Comparison of ENCODE assay signal across 1 cellular context in genomic region chr20:34516038-34516873, GRCh38.
TF ChIP-seq lines count a peak whose summit lies in the region.

Gene DYNLRB1, plus strand, starts transcription at chr20:34516422. Its CDS starts 37 bp downstream, at chr20:34516459.

TF ChIP-seq in HepG2, 621 proteins besides CTCF, POLR2A, EP300 and RAD21 (continued from another document and continues in another):
- TF ChIP-seq ZBTB4 (CRISPR knock-in tag; IDR thresholded peaks at IDR 0.05; ENCODE audit: borderline replicate concordance) = no peak
- TF ChIP-seq TEF (CRISPR knock-in tag; IDR thresholded peaks at IDR 0.05) = no peak
- TF ChIP-seq, protein P1, sequence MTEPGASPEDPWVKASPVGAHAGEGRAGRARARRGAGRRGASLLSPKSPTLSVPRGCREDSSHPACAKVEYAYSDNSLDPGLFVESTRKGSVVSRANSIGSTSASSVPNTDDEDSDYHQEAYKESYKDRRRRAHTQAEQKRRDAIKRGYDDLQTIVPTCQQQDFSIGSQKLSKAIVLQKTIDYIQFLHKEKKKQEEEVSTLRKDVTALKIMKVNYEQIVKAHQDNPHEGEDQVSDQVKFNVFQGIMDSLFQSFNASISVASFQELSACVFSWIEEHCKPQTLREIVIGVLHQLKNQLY (CRISPR knock-in tag; IDR thresholded peaks at IDR 0.05) = peak; percentile 42
- TF ChIP-seq MAFG (CRISPR knock-in tag; IDR thresholded peaks at IDR 0.05) = no peak
- no peak for TF ChIP-seq GLMP (CRISPR knock-in tag; IDR thresholded peaks at IDR 0.05; ENCODE audit: borderline replicate concordance)
- no peak for TF ChIP-seq ZNF557 (CRISPR knock-in tag; IDR thresholded peaks at IDR 0.05)
- TF ChIP-seq ZSCAN25 (CRISPR knock-in tag; IDR thresholded peaks at IDR 0.05) = peak; percentile 53; the same call in 1 of the 2 replicates
- TF ChIP-seq, protein P2, sequence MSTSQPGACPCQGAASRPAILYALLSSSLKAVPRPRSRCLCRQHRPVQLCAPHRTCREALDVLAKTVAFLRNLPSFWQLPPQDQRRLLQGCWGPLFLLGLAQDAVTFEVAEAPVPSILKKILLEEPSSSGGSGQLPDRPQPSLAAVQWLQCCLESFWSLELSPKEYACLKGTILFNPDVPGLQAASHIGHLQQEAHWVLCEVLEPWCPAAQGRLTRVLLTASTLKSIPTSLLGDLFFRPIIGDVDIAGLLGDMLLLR (CRISPR knock-in tag; IDR thresholded peaks at IDR 0.05) = peak; percentile 86; the same call in 1 of the 2 replicates
- no peak for TF ChIP-seq SNRNP70 (IDR thresholded peaks at IDR 0.05; ENCODE audit: low read depth, low read length)
- peak; percentile 33 for TF ChIP-seq ZFP36L2 (CRISPR knock-in tag; IDR thresholded peaks at IDR 0.05)
- no peak for TF ChIP-seq ISX (CRISPR knock-in tag; conservative IDR thresholded peaks at IDR 0.05)
- peak; percentile 94 for TF ChIP-seq ZSCAN31 (CRISPR knock-in tag; IDR thresholded peaks at IDR 0.05; ENCODE audit: low read depth)
- TF ChIP-seq SATB2 (CRISPR knock-in tag; IDR thresholded peaks at IDR 0.05) = peak; percentile 87
- TF ChIP-seq ZNF3 (CRISPR knock-in tag; IDR thresholded peaks at IDR 0.05) = no peak
- TF ChIP-seq SRF (IDR thresholded peaks at IDR 0.05; ENCODE audit: low read depth, low read length) = no peak
- peak; percentile 95 for TF ChIP-seq SNAPC4 (CRISPR knock-in tag; IDR thresholded peaks at IDR 0.05)
- TF ChIP-seq, protein P3, sequence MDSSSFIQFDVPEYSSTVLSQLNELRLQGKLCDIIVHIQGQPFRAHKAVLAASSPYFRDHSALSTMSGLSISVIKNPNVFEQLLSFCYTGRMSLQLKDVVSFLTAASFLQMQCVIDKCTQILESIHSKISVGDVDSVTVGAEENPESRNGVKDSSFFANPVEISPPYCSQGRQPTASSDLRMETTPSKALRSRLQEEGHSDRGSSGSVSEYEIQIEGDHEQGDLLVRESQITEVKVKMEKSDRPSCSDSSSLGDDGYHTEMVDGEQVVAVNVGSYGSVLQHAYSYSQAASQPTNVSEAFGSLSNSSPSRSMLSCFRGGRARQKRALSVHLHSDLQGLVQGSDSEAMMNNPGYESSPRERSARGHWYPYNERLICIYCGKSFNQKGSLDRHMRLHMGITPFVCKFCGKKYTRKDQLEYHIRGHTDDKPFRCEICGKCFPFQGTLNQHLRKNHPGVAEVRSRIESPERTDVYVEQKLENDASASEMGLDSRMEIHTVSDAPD (CRISPR knock-in tag; IDR thresholded peaks at IDR 0.05) = peak; percentile 73
- TF ChIP-seq SNAPC2 (CRISPR knock-in tag; IDR thresholded peaks at IDR 0.05) = peak; percentile 72
- no peak for TF ChIP-seq ZBTB3 (CRISPR knock-in tag; IDR thresholded peaks at IDR 0.05; ENCODE audit: borderline replicate concordance, low read depth)
- peak; percentile 85 for TF ChIP-seq THAP7 (CRISPR knock-in tag; IDR thresholded peaks at IDR 0.05)
- TF ChIP-seq, protein P4, sequence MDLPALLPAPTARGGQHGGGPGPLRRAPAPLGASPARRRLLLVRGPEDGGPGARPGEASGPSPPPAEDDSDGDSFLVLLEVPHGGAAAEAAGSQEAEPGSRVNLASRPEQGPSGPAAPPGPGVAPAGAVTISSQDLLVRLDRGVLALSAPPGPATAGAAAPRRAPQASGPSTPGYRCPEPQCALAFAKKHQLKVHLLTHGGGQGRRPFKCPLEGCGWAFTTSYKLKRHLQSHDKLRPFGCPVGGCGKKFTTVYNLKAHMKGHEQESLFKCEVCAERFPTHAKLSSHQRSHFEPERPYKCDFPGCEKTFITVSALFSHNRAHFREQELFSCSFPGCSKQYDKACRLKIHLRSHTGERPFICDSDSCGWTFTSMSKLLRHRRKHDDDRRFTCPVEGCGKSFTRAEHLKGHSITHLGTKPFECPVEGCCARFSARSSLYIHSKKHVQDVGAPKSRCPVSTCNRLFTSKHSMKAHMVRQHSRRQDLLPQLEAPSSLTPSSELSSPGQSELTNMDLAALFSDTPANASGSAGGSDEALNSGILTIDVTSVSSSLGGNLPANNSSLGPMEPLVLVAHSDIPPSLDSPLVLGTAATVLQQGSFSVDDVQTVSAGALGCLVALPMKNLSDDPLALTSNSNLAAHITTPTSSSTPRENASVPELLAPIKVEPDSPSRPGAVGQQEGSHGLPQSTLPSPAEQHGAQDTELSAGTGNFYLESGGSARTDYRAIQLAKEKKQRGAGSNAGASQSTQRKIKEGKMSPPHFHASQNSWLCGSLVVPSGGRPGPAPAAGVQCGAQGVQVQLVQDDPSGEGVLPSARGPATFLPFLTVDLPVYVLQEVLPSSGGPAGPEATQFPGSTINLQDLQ (CRISPR knock-in tag; IDR thresholded peaks at IDR 0.05) = peak; percentile 80; the same call in 1 of the 2 replicates
- TF ChIP-seq ZNF318 (CRISPR knock-in tag; IDR thresholded peaks at IDR 0.05) = no peak; the same call in 1 of the 2 replicates
- peak; percentile 67; the same call in 1 of the 2 replicates for TF ChIP-seq MTA1 (CRISPR knock-in tag; IDR thresholded peaks at IDR 0.05; ENCODE audit: borderline replicate concordance)
- TF ChIP-seq KLF16 (CRISPR knock-in tag; IDR thresholded peaks at IDR 0.05) = peak in 1 of 2 experiments; percentile 99; a peak in 2 of 4 replicates
- TF ChIP-seq CBX5 (CRISPR knock-in tag; IDR thresholded peaks at IDR 0.05; ENCODE audit: borderline replicate concordance) = peak; percentile 94
- peak; percentile 94; the same call in 1 of the 2 replicates for TF ChIP-seq ADNP (CRISPR knock-in tag; IDR thresholded peaks at IDR 0.05)
- TF ChIP-seq MTF1 (CRISPR knock-in tag; IDR thresholded peaks at IDR 0.05) = peak; percentile 20; the same call in 1 of the 2 replicates
